In the genomic region with DNA sequence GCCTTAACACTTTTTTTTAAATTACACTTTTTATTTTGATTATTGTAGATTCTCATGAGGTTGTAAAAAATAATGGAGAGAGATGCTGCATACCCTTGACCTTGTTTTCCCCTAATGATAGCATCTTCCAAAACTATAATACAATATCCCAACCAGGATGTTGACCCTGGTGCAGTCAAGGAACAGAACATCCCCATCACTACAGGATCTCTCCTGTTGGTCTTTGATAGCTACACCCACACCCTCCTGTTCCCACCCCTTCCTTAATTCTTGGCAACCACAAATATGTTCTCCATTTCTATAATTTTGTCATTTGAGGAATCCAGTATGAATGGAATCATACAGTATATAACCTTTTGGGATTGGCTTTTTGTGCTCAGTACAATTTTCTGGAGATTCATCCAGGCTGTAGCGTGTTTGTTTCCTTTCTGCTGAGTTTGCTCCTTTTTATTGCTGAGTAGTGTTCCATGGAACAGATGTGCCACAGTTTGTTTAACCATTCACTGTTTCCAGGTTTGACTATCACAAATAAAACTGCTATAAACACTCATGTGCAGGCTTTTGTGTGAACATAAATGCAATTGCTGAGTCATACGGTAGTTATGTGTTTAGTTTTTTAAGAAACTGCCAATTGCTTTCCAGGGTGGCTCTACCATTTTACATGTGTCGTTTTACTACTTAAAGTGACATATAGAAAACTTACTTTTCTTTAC, we compare ENCODE assay signal across 1 cellular context.
TF ChIP-seq lines count a peak whose summit lies in the region.

No MANE protein-coding gene starts in this region.

TF ChIP-seq in HepG2, 621 proteins besides CTCF, POLR2A, EP300 and RAD21:
- TF ChIP-seq MAFK (conservative IDR thresholded peaks at IDR 0.05 in 1 of 2, IDR thresholded peaks at IDR 0.05 in 1 of 2; ENCODE audit: low read length in 2 of 2) (peak; percentile 90 to 94), NFE2L2 (IDR thresholded peaks at IDR 0.05; ENCODE audit: low read length) (peak; percentile 26; the same call in 1 of the 2 replicates), ZNF460 (CRISPR knock-in tag; IDR thresholded peaks at IDR 0.05; ENCODE audit: borderline replicate concordance) (no peak), MAFF (IDR thresholded peaks at IDR 0.05; ENCODE audit: low read depth, low read length) (peak; percentile 94), ZNF616 (CRISPR knock-in tag; IDR thresholded peaks at IDR 0.05; ENCODE audit: low read depth) (no peak), PATZ1 (CRISPR knock-in tag; IDR thresholded peaks at IDR 0.05) (no peak), ZNF619 (CRISPR knock-in tag; IDR thresholded peaks at IDR 0.05) (no peak), AGO1 (IDR thresholded peaks at IDR 0.05; ENCODE audit: low read depth, low read length, poor library complexity, severe bottlenecking) (no peak), FOXM1 (CRISPR knock-in tag; IDR thresholded peaks at IDR 0.05) (no peak)
